1 cellular context compared by ENCODE assay signal in the genomic region with DNA sequence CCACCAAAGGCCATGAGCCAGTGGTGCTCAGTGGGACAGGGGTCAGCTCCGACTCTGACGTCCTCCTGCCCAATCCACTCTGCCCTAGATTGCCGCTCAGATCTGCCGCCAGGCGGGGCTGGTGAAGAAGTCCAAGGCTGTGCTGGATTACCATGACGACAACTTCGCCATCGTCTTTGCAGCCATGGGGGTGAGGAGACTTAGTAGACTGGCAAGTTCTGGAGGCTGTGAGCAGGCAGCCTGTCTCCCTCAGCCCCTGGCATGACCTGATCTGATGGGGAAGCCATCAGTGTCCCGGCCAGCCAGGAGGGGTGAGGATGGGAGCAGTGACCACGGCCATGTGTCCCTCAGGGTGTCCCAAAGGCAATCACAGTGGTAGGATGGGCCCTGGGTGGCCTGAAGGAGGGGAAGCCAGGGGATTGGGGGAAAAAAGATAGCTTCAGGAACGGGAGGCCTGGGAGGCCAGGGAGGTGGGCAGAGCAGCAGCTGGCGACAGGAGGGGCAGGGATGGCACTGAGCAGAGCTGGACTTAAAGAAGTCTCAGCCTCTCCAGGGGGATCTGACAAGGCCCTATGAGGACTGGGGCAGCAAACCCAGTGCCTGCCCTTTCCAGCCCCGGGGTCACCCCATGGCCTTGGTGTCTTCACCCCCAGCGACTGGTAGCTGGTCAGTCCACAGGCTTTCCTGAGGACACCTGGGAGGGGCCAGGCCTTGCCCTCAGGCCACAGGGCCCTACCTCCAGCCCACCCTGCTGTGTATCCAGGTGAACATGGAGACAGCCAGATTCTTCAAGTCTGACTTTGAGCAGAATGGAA.
TF ChIP-seq lines count a peak whose summit lies in the region.

No MANE protein-coding gene starts in this region.

TF ChIP-seq in HepG2, 621 proteins besides CTCF, POLR2A, EP300 and RAD21:
- TF ChIP-seq SAP130 (CRISPR knock-in tag; IDR thresholded peaks at IDR 0.05; ENCODE audit: low read depth), result no peak
- TF ChIP-seq XRCC5 (optimal IDR thresholded peaks at IDR 0.05; ENCODE audit: low read length), result no peak
- no peak for TF ChIP-seq HNF4A (CRISPR knock-in tag; IDR thresholded peaks at IDR 0.05)
- no peak for TF ChIP-seq NR2F6 (IDR thresholded peaks at IDR 0.05)
- no peak for TF ChIP-seq NR2F6 (CRISPR knock-in tag; IDR thresholded peaks at IDR 0.05)
- no peak for TF ChIP-seq ZNF720 (CRISPR knock-in tag; IDR thresholded peaks at IDR 0.05)
- no peak for TF ChIP-seq TBL1XR1 (IDR thresholded peaks at IDR 0.05; ENCODE audit: borderline replicate concordance, low read length, partially characterized antibody)
- TF ChIP-seq ZNF878 (CRISPR knock-in tag; IDR thresholded peaks at IDR 0.05), result no peak
- no peak for TF ChIP-seq REXO4 (CRISPR knock-in tag; IDR thresholded peaks at IDR 0.05; ENCODE audit: borderline replicate concordance)
- TF ChIP-seq ZSCAN9 (CRISPR knock-in tag; IDR thresholded peaks at IDR 0.05; ENCODE audit: borderline replicate concordance), result no peak
- TF ChIP-seq, protein P1, sequence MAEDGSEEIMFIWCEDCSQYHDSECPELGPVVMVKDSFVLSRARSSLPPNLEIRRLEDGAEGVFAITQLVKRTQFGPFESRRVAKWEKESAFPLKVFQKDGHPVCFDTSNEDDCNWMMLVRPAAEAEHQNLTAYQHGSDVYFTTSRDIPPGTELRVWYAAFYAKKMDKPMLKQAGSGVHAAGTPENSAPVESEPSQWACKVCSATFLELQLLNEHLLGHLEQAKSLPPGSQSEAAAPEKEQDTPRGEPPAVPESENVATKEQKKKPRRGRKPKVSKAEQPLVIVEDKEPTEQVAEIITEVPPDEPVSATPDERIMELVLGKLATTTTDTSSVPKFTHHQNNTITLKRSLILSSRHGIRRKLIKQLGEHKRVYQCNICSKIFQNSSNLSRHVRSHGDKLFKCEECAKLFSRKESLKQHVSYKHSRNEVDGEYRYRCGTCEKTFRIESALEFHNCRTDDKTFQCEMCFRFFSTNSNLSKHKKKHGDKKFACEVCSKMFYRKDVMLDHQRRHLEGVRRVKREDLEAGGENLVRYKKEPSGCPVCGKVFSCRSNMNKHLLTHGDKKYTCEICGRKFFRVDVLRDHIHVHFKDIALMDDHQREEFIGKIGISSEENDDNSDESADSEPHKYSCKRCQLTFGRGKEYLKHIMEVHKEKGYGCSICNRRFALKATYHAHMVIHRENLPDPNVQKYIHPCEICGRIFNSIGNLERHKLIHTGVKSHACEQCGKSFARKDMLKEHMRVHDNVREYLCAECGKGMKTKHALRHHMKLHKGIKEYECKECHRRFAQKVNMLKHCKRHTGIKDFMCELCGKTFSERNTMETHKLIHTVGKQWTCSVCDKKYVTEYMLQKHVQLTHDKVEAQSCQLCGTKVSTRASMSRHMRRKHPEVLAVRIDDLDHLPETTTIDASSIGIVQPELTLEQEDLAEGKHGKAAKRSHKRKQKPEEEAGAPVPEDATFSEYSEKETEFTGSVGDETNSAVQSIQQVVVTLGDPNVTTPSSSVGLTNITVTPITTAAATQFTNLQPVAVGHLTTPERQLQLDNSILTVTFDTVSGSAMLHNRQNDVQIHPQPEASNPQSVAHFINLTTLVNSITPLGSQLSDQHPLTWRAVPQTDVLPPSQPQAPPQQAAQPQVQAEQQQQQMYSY (CRISPR knock-in tag; IDR thresholded peaks at IDR 0.05), result no peak
- TF ChIP-seq, protein P2, sequence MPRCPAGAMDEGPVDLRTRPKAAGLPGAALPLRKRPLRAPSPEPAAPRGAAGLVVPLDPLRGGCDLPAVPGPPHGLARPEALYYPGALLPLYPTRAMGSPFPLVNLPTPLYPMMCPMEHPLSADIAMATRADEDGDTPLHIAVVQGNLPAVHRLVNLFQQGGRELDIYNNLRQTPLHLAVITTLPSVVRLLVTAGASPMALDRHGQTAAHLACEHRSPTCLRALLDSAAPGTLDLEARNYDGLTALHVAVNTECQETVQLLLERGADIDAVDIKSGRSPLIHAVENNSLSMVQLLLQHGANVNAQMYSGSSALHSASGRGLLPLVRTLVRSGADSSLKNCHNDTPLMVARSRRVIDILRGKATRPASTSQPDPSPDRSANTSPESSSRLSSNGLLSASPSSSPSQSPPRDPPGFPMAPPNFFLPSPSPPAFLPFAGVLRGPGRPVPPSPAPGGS (CRISPR knock-in tag; IDR thresholded peaks at IDR 0.05), result no peak
